In genomic region chr22:37229805-37230672, GRCh38 we compare ENCODE assay signal across 8 cellular contexts. TPM values are rescaled to one million over a fixed set of nuclear protein-coding genes. Genes with fewer than 3 reads are reported as not detected.
DNase-seq lines count a peak whose midpoint lies in the region; ATAC-seq and TF ChIP-seq lines count a peak whose summit lies in the region.

No MANE protein-coding gene starts in this region.

- H3K27ac ChIP-seq in AG04450 (ENCODE audit: low read depth, low read length): peak overlapping the region; percentile 31
- H3K27ac ChIP-seq in foreskin keratinocyte: peak overlapping the region; percentile 49
- peak overlapping the region in 1 of 2 donors; percentile 47 for H3K27ac ChIP-seq in coronary artery

- H3K27me3 ChIP-seq in AG04450 (ENCODE audit: control insufficient read depth, insufficient read depth, low read length) (no peaks in the 10 kb centered on the region), foreskin keratinocyte (no peaks in the 10 kb centered on the region)

- DNase-seq in AG04450 (ENCODE audit: low read depth, low spot score): no peak
- DNase-seq in NOMO-1 treated with DMSO at 0.1 percent for 48 hours (lab: John Stamatoyannopoulos, UW; ENCODE audit: unreplicated experiment): peak; percentile 80
- peak; percentile 86 for DNase-seq in activated CD8-positive, alpha-beta memory T cell treated with anti-CD3 and anti-CD28 coated beads, Interleukin-2, amount 50 U/mL, for 1 hour (ENCODE audit: extremely low read depth)
- peak in 1 of 2 donors; percentile 39 for DNase-seq in foreskin keratinocyte
- peak; percentile 85 to 89 for DNase-seq in stimulated activated CD4-positive, alpha-beta T cell treated with anti-CD3 and anti-CD28 coated beads, Interleukin-4, amount 100 ng/mL, for 48 hours (ENCODE audit: low read depth in 2 of 2)
- DNase-seq in coronary artery (ENCODE audit: low spot score): no peak
- DNase-seq in NCI-H524 (lab: John Stamatoyannopoulos, UW): no peak

- ATAC-seq in GM21619 (IDR thresholded peaks at IDR 0.05; ENCODE audit: unreplicated experiment) (peak; percentile 43), foreskin keratinocyte (peak; percentile 37)

- no peak for TF ChIP-seq CTCF in AG04450 (IDR thresholded peaks at IDR 0.05; ENCODE audit: low read depth, low read length)
- TF ChIP-seq CTCF in foreskin keratinocyte (conservative IDR thresholded peaks at IDR 0.05): no peak
- no peak for TF ChIP-seq CTCF in coronary artery (IDR thresholded peaks at IDR 0.05)

- no peaks in the 10 kb centered on the region for H3K9me3 ChIP-seq in AG04450 (ENCODE audit: control insufficient read depth, insufficient read depth, low read length)

- CTCF ChIA-PET in AG04450 (lab: Charles Lee): interaction anchor here (1.0 to 1.5 kb wide), 5 partner anchors 14 to 38 kb away, joined by 3 to 7 read pairs (median 4); partner anchors contain the start of gene RAC2

- POLR2A ChIA-PET in AG04450 (lab: Yijun Ruan, JAX): interaction anchor here (0.8 kb wide), 1 partner anchor 15 kb away, joined by 3 read pairs; no protein-coding TSS in a partner anchor

- no peak overlapping the region for H3K4me3 ChIP-seq in AG04450 (ENCODE audit: low read depth, low read length)
- no peak overlapping the region for H3K4me3 ChIP-seq in coronary artery

- H3K4me1 ChIP-seq in foreskin keratinocyte: peaks cover 17% of the 10 kb centered on the region

RNA-seq across cellular contexts. Expression of gene RAC2, which starts 14.0 kb away (rescaled TPM):
- polyA plus RNA-seq in AG04450 (2011; rRNA removed) (25.0 and 35.9 TPM in 2 replicates), foreskin keratinocyte (116 and 117 TPM in 2 replicates)
- 28.9 and 38.2 TPM in 2 replicates for polyA minus RNA-seq in AG04450 (2011; rRNA and poly(A)+ RNA removed)
- 75.9 and 77.0 TPM in 2 replicates for total RNA-seq in foreskin keratinocyte

RNA-seq across cellular contexts. Expression of gene SSTR3, which starts 17.8 kb away (rescaled TPM):
- 0.06 and 0.14 TPM in 2 replicates for polyA plus RNA-seq in AG04450 (2011; rRNA removed)
- 0.09 and 0.14 TPM in 2 replicates for polyA minus RNA-seq in AG04450 (2011; rRNA and poly(A)+ RNA removed)
- total RNA-seq in foreskin keratinocyte: not detected in 2 replicates
- not detected in 2 replicates for polyA plus RNA-seq in foreskin keratinocyte

RNA-seq across cellular contexts. Expression of gene C1QTNF6, which starts 42.0 kb away (rescaled TPM):
- polyA plus RNA-seq in AG04450 (2011; rRNA removed) (8.2 and 10.0 TPM in 2 replicates), foreskin keratinocyte (14.9 and 17.3 TPM in 2 replicates)
- 4.6 and 4.8 TPM in 2 replicates for polyA minus RNA-seq in AG04450 (2011; rRNA and poly(A)+ RNA removed)
- 11.3 and 12.6 TPM in 2 replicates for total RNA-seq in foreskin keratinocyte

RNA-seq across cellular contexts. Expression of gene CYTH4, which starts 52.3 kb away (rescaled TPM):
- 0.33 and 0.82 TPM in 2 replicates for polyA plus RNA-seq in AG04450 (2011; rRNA removed)
- polyA minus RNA-seq in AG04450 (2011; rRNA and poly(A)+ RNA removed): 0.48 and 3.1 TPM in 2 replicates
- total RNA-seq in foreskin keratinocyte: 0.04 and 0.17 TPM in 2 replicates
- polyA plus RNA-seq in foreskin keratinocyte: 0.03 TPM in 1 of 2 replicates, not detected in the other

Comparison
In these comparisons a context has a peak if more than half of its experiments do, and no peak if none do; other contexts are left out.
1. DNase-seq: peak in NOMO-1 treated with DMSO at 0.1 percent for 48 hours (single experiment), activated CD8-positive, alpha-beta memory T cell treated with anti-CD3 and anti-CD28 coated beads, Interleukin-2, amount 50 U/mL, for 1 hour (single experiment) and stimulated activated CD4-positive, alpha-beta T cell treated with anti-CD3 and anti-CD28 coated beads, Interleukin-4, amount 100 ng/mL, for 48 hours (2 of 2); none in AG04450 (single experiment), coronary artery (single experiment) and NCI-H524 (0 of 2).